In the genomic region with DNA sequence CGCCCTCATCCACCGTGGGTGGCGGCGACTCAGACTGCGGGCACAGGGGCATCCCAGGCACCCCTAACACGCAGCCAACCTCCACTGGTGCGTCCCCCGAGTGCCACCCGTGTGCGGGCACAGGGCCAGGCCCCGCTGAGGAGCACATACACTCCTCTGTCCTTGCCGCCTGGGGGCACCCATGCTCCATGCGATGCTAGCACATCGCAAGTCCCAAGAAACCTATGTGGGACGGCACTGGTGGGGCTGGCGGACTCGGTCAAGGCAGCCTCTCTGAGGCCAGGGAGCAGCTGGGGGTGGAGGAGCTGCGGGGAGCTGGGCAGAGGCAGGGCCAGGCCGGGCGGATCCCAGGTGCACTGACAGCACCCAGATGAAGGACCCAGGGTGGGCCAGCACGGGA, we compare ENCODE assay signal across 12 cellular contexts. TPM values are rescaled to one million over a fixed set of nuclear protein-coding genes. Genes with fewer than 3 reads are reported as not detected.
DNase-seq lines count a peak whose midpoint lies in the region; ATAC-seq and TF ChIP-seq lines count a peak whose summit lies in the region.
"Had no signal": no experiment of that assay in that cellular context is flagged by ENCODE, and none has a peak within 500 bp of the region (broad histone marks: within the 10 kb centered on the region; RNA-seq: fewer than 3 reads in every experiment).

No MANE protein-coding gene starts in this region.

- TF ChIP-seq CTCF in LNCaP clone FGC (IDR thresholded peaks at IDR 0.05; ENCODE audit: control insufficient read depth, extremely low read depth, insufficient read depth): peak; percentile 37

- peak overlapping the region; percentile 44 for H3K27ac Mint-ChIP-seq in activated T-cell treated with anti-CD3 and anti-CD28 coated beads, Interleukin-2, amount 50 U/mL, for 24 hours

- H3K27me3 ChIP-seq in skeletal muscle tissue (ENCODE audit: control insufficient read depth in 3 of 3, insufficient read depth in 3 of 3, low read length in 3 of 3): no peaks in the 10 kb centered on the region

- peaks cover 52% of the 10 kb centered on the region for H3K4me1 Mint-ChIP-seq in activated T-cell treated with anti-CD3 and anti-CD28 coated beads, Interleukin-2, amount 50 U/mL, for 24 hours (ENCODE audit: low read depth)

- H3K36me3 Mint-ChIP-seq in activated T-cell treated with anti-CD3 and anti-CD28 coated beads, Interleukin-2, amount 50 U/mL, for 24 hours (ENCODE audit: low read depth): peaks cover 80% of the 10 kb centered on the region

- no peaks in the 10 kb centered on the region for H3K9me3 ChIP-seq in skeletal muscle tissue (ENCODE audit: control insufficient read depth in 3 of 3, low read length in 3 of 3)

- H3K9me3 Mint-ChIP-seq in activated T-cell treated with anti-CD3 and anti-CD28 coated beads, Interleukin-2, amount 50 U/mL, for 24 hours: no peaks in the 10 kb centered on the region
- H3K9me3 Mint-ChIP-seq: activated T-cell treated with anti-CD3 and anti-CD28 coated beads, Interleukin-2, amount 50 U/mL, for 4 hours had no signal

- H3K27ac ChIP-seq in skeletal muscle tissue (ENCODE audit: low read depth, low read length): no peak overlapping the region

- H3K4me1 ChIP-seq in skeletal muscle tissue (ENCODE audit: control insufficient read depth in 3 of 3, insufficient read depth in 3 of 3, low read length in 3 of 3): peaks cover 64 to 69% (median 66%) of the 10 kb centered on the region in 3 donors

- peak overlapping the region; percentile 54 for H3K4me3 Mint-ChIP-seq in activated T-cell treated with anti-CD3 and anti-CD28 coated beads, Interleukin-2, amount 50 U/mL, for 24 hours

- H3K36me3 ChIP-seq in skeletal muscle tissue (ENCODE audit: control insufficient read depth in 3 of 3, insufficient read depth in 3 of 3, low read length in 3 of 3): peaks cover 18 to 27% (median 19%) of the 10 kb centered on the region in 3 donors

- DNase-seq in activated T-cell treated with anti-CD3 and anti-CD28 coated beads, Interleukin-2, amount 50 U/mL, for 24 hours: no peak
- DNase-seq in activated T-cell treated with anti-CD3 and anti-CD28 coated beads, Interleukin-2, amount 50 U/mL, for 1 hour: no peak
- no peak for DNase-seq in LNCaP clone FGC (ENCODE audit: low read depth)
- DNase-seq in dermis blood vessel endothelial cell: peak; percentile 50
- no peak for DNase-seq in HuH-7.5 (ENCODE audit: low spot score)
- DNase-seq in AG20443 (ENCODE audit: low spot score): no peak
- DNase-seq: activated T-cell treated with anti-CD3 and anti-CD28 coated beads, Interleukin-2, amount 50 U/mL, for 4 hours; NCI-H2227 treated with DMSO at 0.1 percent for 48 hours; small intestine had no signal

- no peaks in the 10 kb centered on the region for H3K27me3 Mint-ChIP-seq in activated T-cell treated with anti-CD3 and anti-CD28 coated beads, Interleukin-2, amount 50 U/mL, for 24 hours

- no peak overlapping the region for H3K4me3 ChIP-seq in LNCaP clone FGC (ENCODE audit: low read depth, low read length)
- no peak overlapping the region for H3K4me3 ChIP-seq in skeletal muscle tissue (ENCODE audit: low read length in 3 of 3)

- H3K9ac ChIP-seq in skeletal muscle tissue (ENCODE audit: low read depth in 1 of 3, low read length in 3 of 3): peak overlapping the region; percentile 13 to 62 (median 50)

- no peak for ATAC-seq in GM21367 (IDR thresholded peaks at IDR 0.05; ENCODE audit: unreplicated experiment)
- ATAC-seq: activated T-cell treated with anti-CD3 and anti-CD28 coated beads, Interleukin-2, amount 50 U/mL, for 4 hours; Right ventricle myocardium inferior had no signal

RNA-seq across cellular contexts. Expression of a gene that starts 4.0 kb away (rescaled TPM):
- 19.1 and 28.2 TPM in 2 replicates for total RNA-seq in dermis blood vessel endothelial cell
- 4.7 TPM for total RNA-seq in skeletal muscle tissue

RNA-seq across cellular contexts. Expression of a gene that starts 13.9 kb away (rescaled TPM):
- total RNA-seq in dermis blood vessel endothelial cell (0.17 and 1.2 TPM in 2 replicates), skeletal muscle tissue (not detected)
- total RNA-seq: Right ventricle myocardium inferior had no signal

RNA-seq across cellular contexts. Expression of a gene that starts 15.9 kb away (rescaled TPM):
- total RNA-seq in dermis blood vessel endothelial cell: 1.6 and 2.4 TPM in 2 replicates
- 0.52 TPM for total RNA-seq in skeletal muscle tissue

RNA-seq across cellular contexts. Expression of a gene that starts 21.1 kb away (rescaled TPM):
- total RNA-seq in dermis blood vessel endothelial cell (33.5 and 79.6 TPM in 2 replicates), skeletal muscle tissue (15.1 TPM)

RNA-seq across cellular contexts. Expression of a gene that starts 21.7 kb away (rescaled TPM):
- total RNA-seq in dermis blood vessel endothelial cell (9.0 and 13.4 TPM in 2 replicates), skeletal muscle tissue (4.7 TPM)
